Comparison of ENCODE assay signal across 8 cellular contexts in the genomic region with DNA sequence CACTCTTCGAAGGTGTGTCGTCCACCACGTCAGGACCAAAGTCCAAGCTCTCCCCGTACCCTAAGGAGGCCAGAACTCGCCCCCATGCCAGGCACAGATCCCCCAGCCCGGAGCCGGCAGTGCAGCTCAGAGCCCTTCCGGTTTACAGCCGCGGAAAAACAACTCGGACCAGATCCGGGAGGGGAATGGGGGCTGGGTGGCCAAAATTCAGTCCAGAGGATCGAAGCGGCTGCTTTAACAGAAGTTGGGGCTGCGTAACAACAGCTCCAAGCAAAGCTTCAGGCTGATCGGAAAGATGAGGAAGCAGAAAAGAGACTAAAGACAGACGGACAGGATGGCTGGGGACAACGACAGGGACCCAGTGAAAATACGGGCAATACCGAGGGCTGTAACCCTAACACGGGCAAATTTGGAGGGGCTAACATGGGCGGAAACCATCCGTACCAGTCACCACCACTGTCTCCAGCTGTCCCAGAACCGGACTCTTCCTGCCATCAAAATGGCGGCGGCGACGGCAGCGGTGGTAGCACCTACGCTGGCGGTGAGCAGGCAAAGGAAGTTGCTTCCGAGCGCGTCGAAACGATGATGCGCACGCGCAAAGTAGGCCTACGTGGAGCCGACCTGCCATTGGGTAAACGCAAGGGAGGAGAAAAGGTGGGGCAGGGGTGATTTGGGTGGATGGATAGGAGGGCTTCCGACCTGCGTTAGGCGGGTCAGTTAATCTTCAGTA. TPM values are rescaled to one million over a fixed set of nuclear protein-coding genes. Genes with fewer than 3 reads are reported as not detected.
A peak's percentile ranks its signal among the peaks of the same experiment; 100 is the strongest.
DNase-seq lines count a peak whose midpoint lies in the region; ATAC-seq, FAIRE-seq and TF ChIP-seq lines count a peak whose summit lies in the region.

Gene MMADHC (minus strand): TSS at position 556 of the 730 bp plus-strand sequence. CDS start 678 bp downstream, outside the sequence.

- H3K27me3 ChIP-seq in ACC112 (ENCODE audit: insufficient read depth, low read length) (no peaks in the 10 kb centered on the region), breast epithelium (no peaks in the 10 kb centered on the region), iPS-20b (ENCODE audit: insufficient read depth, low read length) (no peaks in the 10 kb centered on the region), small intestine (ENCODE audit: control insufficient read depth in 2 of 2, insufficient read depth in 2 of 2, low read length in 2 of 2) (no peaks in the 10 kb centered on the region)

- peaks cover 26% of the 10 kb centered on the region for H3K4me1 ChIP-seq in ACC112 (ENCODE audit: control insufficient read depth, insufficient read depth, low read length, unreplicated experiment)
- H3K4me1 ChIP-seq in breast epithelium = no peaks in the 10 kb centered on the region
- peaks cover 4% of the 10 kb centered on the region; the same call in 1 of the 2 replicates for H3K4me1 ChIP-seq in iPS-20b (ENCODE audit: insufficient read depth, low read length)
- peaks cover 4 to 7% of the 10 kb centered on the region in 2 donors for H3K4me1 ChIP-seq in small intestine (ENCODE audit: control insufficient read depth in 2 of 2, insufficient read depth in 1 of 2, low read depth in 1 of 2, low read length in 1 of 2)

- DNase-seq in NCI-H2196 treated with DMSO at 0.1 percent for 48 hours (lab: John Stamatoyannopoulos, UW; ENCODE audit: unreplicated experiment) (peak; percentile 93), breast epithelium (ENCODE audit: low spot score in 2 of 2) (peak; percentile 91), small intestine (peak; percentile 96)

- H3K4me3 ChIP-seq in ACC112 (ENCODE audit: low read depth, low read length) (peak within 1 kb of the TSS; percentile 85), breast epithelium (peak within 1 kb of the TSS; percentile 79 to 86 (median 80)), iPS-20b (ENCODE audit: low read length) (peak within 1 kb of the TSS; percentile 96), small intestine (ENCODE audit: low read depth in 1 of 2, low read length in 2 of 2) (peak within 1 kb of the TSS; percentile 74 to 78)

- 0 to 1% (median 1%) methylated on average over 45 of the region's 45 CpGs for WGBS in small intestine, 3 donors

- peaks cover 48% of the 10 kb centered on the region for H3K79me2 ChIP-seq in ACC112 (ENCODE audit: control insufficient read depth, insufficient read depth, low read length, unreplicated experiment)

- ATAC-seq in GM18870 (IDR thresholded peaks at IDR 0.05; ENCODE audit: unreplicated experiment) = peak; percentile 98
- ATAC-seq in HG03135 (IDR thresholded peaks at IDR 0.05; ENCODE audit: unreplicated experiment) = peak; percentile 99

- no peak for FAIRE-seq in small intestine (lab: Jason Lieb, UNC)

- peak within 1 kb of the TSS; percentile 99 for H3K9ac ChIP-seq in iPS-20b (ENCODE audit: low read depth, low read length)

- H3K9me3 ChIP-seq in breast epithelium = no peaks in the 10 kb centered on the region
- H3K9me3 ChIP-seq in iPS-20b (ENCODE audit: insufficient read depth, low read depth, low read length) = no peaks in the 10 kb centered on the region
- no peaks in the 10 kb centered on the region for H3K9me3 ChIP-seq in small intestine (ENCODE audit: control insufficient read depth, low read depth)

- intact Hi-C loops in breast epithelium (cut with DNase I; ENCODE audit: low total_unique reads) = no loop called here

- TF ChIP-seq POLR2A in breast epithelium (IDR thresholded peaks at IDR 0.05) = peak; percentile 82

- H3K27ac ChIP-seq in ACC112 (ENCODE audit: low read depth, low read length) (peak within 1 kb of the TSS; percentile 92), VCaP (peak within 1 kb of the TSS; percentile 99), breast epithelium (peak within 1 kb of the TSS; percentile 97 to 98), iPS-20b (ENCODE audit: low read length) (peak within 1 kb of the TSS; percentile 94), small intestine (ENCODE audit: low read depth in 1 of 2, low read length in 1 of 2) (peak within 1 kb of the TSS; percentile 98 to 99)

- H3K36me3 ChIP-seq in ACC112 (ENCODE audit: insufficient read depth, low read length) (peaks cover 24% of the 10 kb centered on the region), breast epithelium (no peaks in the 10 kb centered on the region), iPS-20b (ENCODE audit: insufficient read depth, low read depth, low read length) (peaks cover 37% of the 10 kb centered on the region), small intestine (ENCODE audit: control insufficient read depth in 2 of 2, insufficient read depth in 2 of 2, low read length in 2 of 2) (peaks cover 0 to 1% of the 10 kb centered on the region in 2 donors)

- H2AFZ ChIP-seq in ACC112 (ENCODE audit: low read length, unreplicated experiment) = peak within 1 kb of the TSS; percentile 62

- TF ChIP-seq CTCF in VCaP (conservative IDR thresholded peaks at IDR 0.05) (no peak), breast epithelium (IDR thresholded peaks at IDR 0.05) (no peak)

RNA-seq across cellular contexts. Expression of gene MMADHC, which starts in this region (rescaled TPM):
- 100 to 1,000 TPM in 2 of 3 donors, 10 to 100 TPM in 1; 84.2 to 111 (median 109) TPM for total RNA-seq in breast epithelium
- polyA plus RNA-seq in small intestine = 100 to 1,000 TPM in 1 of 3 donors, 10 to 100 TPM in 2; 78.5 to 101 (median 95.1) TPM

Comparison
In these comparisons a context has a peak if more than half of its experiments do, and no peak if none do; other contexts are left out.
1. Peak in every context shown above with its lines: DNase-seq, ATAC-seq, H3K4me3 ChIP-seq and H3K27ac ChIP-seq.